In the genomic region with DNA sequence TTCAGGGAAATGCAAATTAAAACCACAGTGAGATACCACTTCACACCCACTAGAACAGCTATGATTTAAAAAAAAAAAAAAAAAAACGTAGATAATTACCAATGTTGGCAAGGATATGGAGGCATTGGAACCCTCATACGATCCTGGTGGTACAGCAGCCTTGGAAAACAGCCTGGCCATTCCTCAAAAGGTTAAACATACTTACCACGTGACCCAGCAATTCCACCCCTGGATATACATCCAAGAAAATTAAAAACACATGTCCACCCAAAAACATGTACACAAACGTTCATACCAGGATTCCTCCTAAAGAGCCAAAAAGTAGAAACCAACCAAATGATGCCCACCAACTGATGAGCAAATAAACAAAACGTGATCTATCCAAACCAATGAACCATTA, we compare ENCODE assay signal across 21 cellular contexts.
DNase-seq lines count a peak whose midpoint lies in the region; ATAC-seq and TF ChIP-seq lines count a peak whose summit lies in the region.
"Had no signal": no experiment of that assay in that cellular context is flagged by ENCODE, and none has a peak within 500 bp of the region (broad histone marks: within the 10 kb centered on the region; RNA-seq: fewer than 3 reads in every experiment).

No MANE protein-coding gene starts in this region.

- ATAC-seq in stimulated activated naive CD8-positive, alpha-beta T cell treated with anti-CD3 and anti-CD28 coated beads, Interleukin-15, amount 100 ng/mL, for 72 hours: no peak
- ATAC-seq: GM12878, HCT116 had no signal

- H3K27ac Mint-ChIP-seq in stimulated activated naive CD8-positive, alpha-beta T cell treated with anti-CD3 and anti-CD28 coated beads, Interleukin-15, Interleukin-2, amounts not matched to agents 100 ng/mL and 50 ng/mL, for 24 hours: peak overlapping the region; percentile 7
- no peak overlapping the region for H3K27ac Mint-ChIP-seq in stimulated activated naive CD8-positive, alpha-beta T cell treated with anti-CD3 and anti-CD28 coated beads, Interleukin-15, amount 100 ng/mL, for 72 hours
- H3K27ac Mint-ChIP-seq: CD4-positive, alpha-beta T cell had no signal

- H3K79me2 ChIP-seq in smooth muscle cell (ENCODE audit: low read depth): peaks cover 65% of the 10 kb centered on the region

- TF ChIP-seq CTCF in smooth muscle cell (IDR thresholded peaks at IDR 0.05; ENCODE audit: borderline replicate concordance, insufficient read depth, poor library complexity, severe bottlenecking): no peak

- H3K9me3 Mint-ChIP-seq in stimulated activated naive CD8-positive, alpha-beta T cell treated with anti-CD3 and anti-CD28 coated beads, Interleukin-15, Interleukin-2, amounts not matched to agents 100 ng/mL and 50 ng/mL, for 24 hours: peaks cover 4% of the 10 kb centered on the region
- H3K9me3 Mint-ChIP-seq in stimulated activated naive CD8-positive, alpha-beta T cell treated with anti-CD3 and anti-CD28 coated beads, Interleukin-15, amount 100 ng/mL, for 72 hours: no peaks in the 10 kb centered on the region
- H3K9me3 Mint-ChIP-seq: CD4-positive, alpha-beta T cell had no signal

- no peaks in the 10 kb centered on the region for H4K20me1 ChIP-seq in smooth muscle cell (ENCODE audit: low read depth)

- no peak overlapping the region for H3K4me3 Mint-ChIP-seq in stimulated activated naive CD8-positive, alpha-beta T cell treated with anti-CD3 and anti-CD28 coated beads, Interleukin-15, Interleukin-2, amounts not matched to agents 100 ng/mL and 50 ng/mL, for 24 hours
- H3K4me3 Mint-ChIP-seq in stimulated activated naive CD8-positive, alpha-beta T cell treated with anti-CD3 and anti-CD28 coated beads, Interleukin-15, amount 100 ng/mL, for 72 hours: no peak overlapping the region
- H3K4me3 Mint-ChIP-seq: CD4-positive, alpha-beta T cell had no signal

- H3K4me3 ChIP-seq in MG63 (no peak overlapping the region), smooth muscle cell (no peak overlapping the region)
- H3K4me3 ChIP-seq: GM12878 had no signal

- no peaks in the 10 kb centered on the region for H3K36me3 Mint-ChIP-seq in stimulated activated naive CD8-positive, alpha-beta T cell treated with anti-CD3 and anti-CD28 coated beads, Interleukin-15, Interleukin-2, amounts not matched to agents 100 ng/mL and 50 ng/mL, for 24 hours (ENCODE audit: low read depth)

- H2AFZ ChIP-seq in smooth muscle cell (ENCODE audit: low read depth): no peak overlapping the region

- no peak overlapping the region for H3K9ac ChIP-seq in smooth muscle cell (ENCODE audit: low read depth)

- H3K9me3 ChIP-seq in MG63: peaks cover 3% of the 10 kb centered on the region; the same call in 1 of the 2 replicates
- no peaks in the 10 kb centered on the region for H3K9me3 ChIP-seq in smooth muscle cell (replicated peaks; ENCODE audit: low read depth)
- H3K9me3 ChIP-seq: BE2C had no signal

- H3K27me3 ChIP-seq in MG63 (no peaks in the 10 kb centered on the region), smooth muscle cell (ENCODE audit: low read depth) (no peaks in the 10 kb centered on the region)
- H3K27me3 ChIP-seq: BE2C had no signal

- H3K4me1 ChIP-seq in smooth muscle cell (ENCODE audit: low read depth): peaks cover 22% of the 10 kb centered on the region
- H3K4me1 ChIP-seq: BE2C had no signal

- H3K4me2 ChIP-seq in smooth muscle cell: no peak overlapping the region

- H3K27ac ChIP-seq in smooth muscle cell (ENCODE audit: low read depth): peak overlapping the region; percentile 15

- DNase-seq in stimulated activated naive CD8-positive, alpha-beta T cell treated with anti-CD3 and anti-CD28 coated beads, Interleukin-15, amount 100 ng/mL, for 72 hours: no peak
- DNase-seq in MG63: peak; percentile 82
- peak; percentile 53 for DNase-seq in fibroblast of gingiva (ENCODE audit: low read depth)
- no peak for DNase-seq in smooth muscle cell (lab: John Stamatoyannopoulos, UW; ENCODE audit: unreplicated experiment)
- no peak for DNase-seq in globus pallidus (ENCODE audit: low spot score)
- no peak for DNase-seq in AG20443 (ENCODE audit: low spot score)
- no peak for DNase-seq in cerebellar cortex (ENCODE audit: low spot score)
- DNase-seq: 8988T; BE2C; CD4-positive, alpha-beta T cell; COR-L47; DMS79 treated with DMSO at 0.1 percent for 48 hours; Kasumi-1; NCI-H1417 treated with DMSO at 0.1 percent for 48 hours; NCI-H187; NCI-H446; RPMI8226; SHP77 had no signal

- H3K4me1 Mint-ChIP-seq in stimulated activated naive CD8-positive, alpha-beta T cell treated with anti-CD3 and anti-CD28 coated beads, Interleukin-15, Interleukin-2, amounts not matched to agents 100 ng/mL and 50 ng/mL, for 24 hours (ENCODE audit: low read depth): peaks cover 41% of the 10 kb centered on the region
- H3K4me1 Mint-ChIP-seq in stimulated activated naive CD8-positive, alpha-beta T cell treated with anti-CD3 and anti-CD28 coated beads, Interleukin-15, amount 100 ng/mL, for 72 hours: peaks cover 17% of the 10 kb centered on the region

- 76% methylated on average over 5 of the region's 5 CpGs for WGBS in smooth muscle cell (ENCODE audit: low lambda C conversion rate)

- no peaks in the 10 kb centered on the region for H3K27me3 Mint-ChIP-seq in stimulated activated naive CD8-positive, alpha-beta T cell treated with anti-CD3 and anti-CD28 coated beads, Interleukin-15, Interleukin-2, amounts not matched to agents 100 ng/mL and 50 ng/mL, for 24 hours
- peaks cover 1% of the 10 kb centered on the region for H3K27me3 Mint-ChIP-seq in stimulated activated naive CD8-positive, alpha-beta T cell treated with anti-CD3 and anti-CD28 coated beads, Interleukin-15, amount 100 ng/mL, for 72 hours
- H3K27me3 Mint-ChIP-seq: CD4-positive, alpha-beta T cell had no signal

- H3F3A ChIP-seq in smooth muscle cell (ENCODE audit: low read depth): peaks cover 25% of the 10 kb centered on the region

- no peaks in the 10 kb centered on the region for H3K36me3 ChIP-seq in MG63
- H3K36me3 ChIP-seq in smooth muscle cell (ENCODE audit: low read depth): peaks cover 8% of the 10 kb centered on the region
- H3K36me3 ChIP-seq: BE2C had no signal

Comparison
In these comparisons a context has a peak if more than half of its experiments do, and no peak if none do; other contexts are left out.
1. DNase-seq: peak in MG63 (single experiment) and fibroblast of gingiva (single experiment); none in stimulated activated naive CD8-positive, alpha-beta T cell treated with anti-CD3 and anti-CD28 coated beads, Interleukin-15, amount 100 ng/mL, for 72 hours (0 of 2), smooth muscle cell (single experiment), globus pallidus (single experiment), AG20443 (single experiment) and cerebellar cortex (single experiment).